ENCODE assay signal across 8 cellular contexts in genomic region chr15:74374648-74375302, GRCh38. TPM values are rescaled to one million over a fixed set of nuclear protein-coding genes. Genes with fewer than 3 reads are reported as not detected.
A peak's percentile ranks its signal among the peaks of the same experiment; 100 is the strongest.
DNase-seq lines count a peak whose midpoint lies in the region; ATAC-seq, FAIRE-seq and TF ChIP-seq lines count a peak whose summit lies in the region.

No MANE protein-coding gene starts in this region.

- H3K36me3 ChIP-seq in endothelial cell of umbilical vein (ENCODE audit: control insufficient read depth in 2 of 2, extremely low read depth in 1 of 2, insufficient read depth in 2 of 2, low read length in 2 of 2) (no peaks in the 10 kb centered on the region), gastrocnemius medialis (no peaks in the 10 kb centered on the region)

- POLR2A ChIA-PET in endothelial cell of umbilical vein (lab: Charles Lee): no interaction called here

- H3K4me2 ChIP-seq in endothelial cell of umbilical vein (ENCODE audit: insufficient read depth, low read length): peak overlapping the region; percentile 79

- dilution Hi-C loops in endothelial cell of umbilical vein (cut with MboI; ENCODE audit: extremely low pct_ligation_motif_present, low sequenced_read_pairs): no loop called here

- TF ChIP-seq CTCF in LNCaP clone FGC (IDR thresholded peaks at IDR 0.05; ENCODE audit: control insufficient read depth, extremely low read depth, insufficient read depth): peak; percentile 21; the same call in 1 of the 2 replicates
- TF ChIP-seq CTCF in endothelial cell of umbilical vein (IDR thresholded peaks at IDR 0.05; ENCODE audit: extremely low read depth in 1 of 2, insufficient read depth in 1 of 2, low read depth in 1 of 2, low read length in 2 of 2): no peak
- TF ChIP-seq CTCF in gastrocnemius medialis (IDR thresholded peaks at IDR 0.05 in 4 of 5, conservative IDR thresholded peaks at IDR 0.05 in 1 of 5): no peak

- H3K27me3 ChIP-seq in endothelial cell of umbilical vein (ENCODE audit: control insufficient read depth in 2 of 2, insufficient read depth in 2 of 2, low read length in 2 of 2) (peaks cover 11 to 24% of the 10 kb centered on the region in 2 experiments), gastrocnemius medialis (no peaks in the 10 kb centered on the region)

- H3K9me1 ChIP-seq in endothelial cell of umbilical vein (replicated peaks; ENCODE audit: control insufficient read depth, extremely low read depth, insufficient read depth, low read length): no peaks in the 10 kb centered on the region

- H2AFZ ChIP-seq in endothelial cell of umbilical vein (ENCODE audit: low read depth, low read length): peak overlapping the region; percentile 52

- intact Hi-C loops in endothelial cell of umbilical vein (cut with micrococcal nuclease) (loop anchor here (1.0 kb wide), 6 partner anchors 59 to 394 kb away; partner anchors contain the start of gene SEMA7A), gastrocnemius medialis (cut with DNase I; ENCODE audit: low total_unique reads) (loop anchor here (1.0 to 5.0 kb wide), 3 partner anchors 64 to 258 kb away; no protein-coding TSS in a partner anchor)

- H3K4me3 ChIP-seq in LNCaP clone FGC (ENCODE audit: low read depth, low read length) (peak overlapping the region; percentile 77), endothelial cell of umbilical vein (replicated peaks in 1 of 3; ENCODE audit: insufficient read depth in 1 of 3, low read depth in 1 of 3, low read length in 3 of 3) (no peak overlapping the region), gastrocnemius medialis (peak overlapping the region; percentile 63 to 90 (median 72))

- no peak overlapping the region for H3K27ac ChIP-seq in endothelial cell of umbilical vein (ENCODE audit: insufficient read depth, low read depth, low read length)
- no peak overlapping the region for H3K27ac ChIP-seq in gastrocnemius medialis

- BruUV-seq in endothelial cell of umbilical vein (replicated peaks; lab: Mats Ljungman, UMichigan): no TSS peak

- no peaks in the 10 kb centered on the region for H4K20me1 ChIP-seq in endothelial cell of umbilical vein (replicated peaks; ENCODE audit: control insufficient read depth, extremely low read depth, insufficient read depth, low read length)

- in situ Hi-C loops in gastrocnemius medialis (cut with MboI; ENCODE audit: low sequenced_read_pairs in 4 of 4): loop anchor here in 3 of 4 donors (5.0 to 25.0 kb wide), 3 partner anchors 63 to 388 kb away; no protein-coding TSS in a partner anchor

- CTCF ChIA-PET in endothelial cell of umbilical vein (lab: Charles Lee): interaction anchor here (0.6 to 7.9 kb wide), 8 partner anchors 10 to 395 kb away, joined by 3 to 60 read pairs (median 6); partner anchors contain the start of gene SEMA7A

- ATAC-seq in gastrocnemius medialis: no peak

- TF ChIP-seq POLR2A in endothelial cell of umbilical vein (IDR thresholded peaks at IDR 0.05; ENCODE audit: low read depth, low read length) (no peak), gastrocnemius medialis (IDR thresholded peaks at IDR 0.05) (no peak)

- H3K9me3 ChIP-seq in endothelial cell of umbilical vein (replicated peaks; ENCODE audit: control insufficient read depth, insufficient read depth, low read length): no peaks in the 10 kb centered on the region
- no peaks in the 10 kb centered on the region for H3K9me3 ChIP-seq in gastrocnemius medialis

- H3K79me2 ChIP-seq in endothelial cell of umbilical vein (ENCODE audit: control insufficient read depth, insufficient read depth, low read length): no peaks in the 10 kb centered on the region

- H3K9ac ChIP-seq in endothelial cell of umbilical vein (replicated peaks; ENCODE audit: extremely low read depth, insufficient read depth, low read length): no peak overlapping the region

- no peak for FAIRE-seq in endothelial cell of umbilical vein (lab: Jason Lieb, UNC)

- DNase-seq in NCI-H345 (lab: John Stamatoyannopoulos, UW) (peak; percentile 58), NCI-H345 treated with DMSO at 0.1 percent for 48 hours (lab: John Stamatoyannopoulos, UW; ENCODE audit: unreplicated experiment) (no peak), LNCaP clone FGC (ENCODE audit: low read depth) (no peak), endothelial cell of umbilical vein (ENCODE audit: low read depth, low spot score) (no peak), gastrocnemius medialis (no peak), retina (no peak), dermis blood vessel endothelial cell (no peak), GDM1 (lab: John Stamatoyannopoulos, UW) (no peak)

- H3K4me1 ChIP-seq in endothelial cell of umbilical vein (ENCODE audit: control insufficient read depth, extremely low read depth, insufficient read depth, low read length) (peaks cover 11% of the 10 kb centered on the region), gastrocnemius medialis (peaks cover 10 to 15% of the 10 kb centered on the region in 2 donors)

TF ChIP-seq in endothelial cell of umbilical vein, 7 proteins besides CTCF, POLR2A, EP300 and RAD21:
- TF ChIP-seq JUN (IDR thresholded peaks at IDR 0.05; ENCODE audit: borderline replicate concordance, insufficient read depth, insufficient read length, low read depth) (no peak), POLR2AphosphoS5 (IDR thresholded peaks at IDR 0.05; ENCODE audit: insufficient read depth, low read depth, low read length) (no peak), MAX (IDR thresholded peaks at IDR 0.05; ENCODE audit: insufficient read depth, insufficient read length) (no peak), FOS (IDR thresholded peaks at IDR 0.05; ENCODE audit: borderline replicate concordance, insufficient read depth, low read length) (no peak), EZH2 (IDR thresholded peaks at IDR 0.05; ENCODE audit: borderline replicate concordance, low read depth, low read length, severe bottlenecking) (no peak), MYC (IDR thresholded peaks at IDR 0.05; ENCODE audit: low read depth, low read length) (no peak), GATA2 (IDR thresholded peaks at IDR 0.05; ENCODE audit: insufficient read depth, insufficient read length, low read depth, low read length) (no peak)
TF ChIP-seq in endothelial cell of umbilical vein: peak in this region for 0.

RNA-seq across cellular contexts. Expression of gene CYP11A1, which starts 7.3 kb away (rescaled TPM):
- total RNA-seq in endothelial cell of umbilical vein (not detected in 2 replicates), gastrocnemius medialis (1 to 10 TPM in 1 of 4 donors, under 1 TPM in 3; 0.15 to 2.5 (median 0.67) TPM), dermis blood vessel endothelial cell (not detected in 2 replicates)
- 0.08 TPM in 1 of 2 replicates, not detected in the other for polyA plus RNA-seq in endothelial cell of umbilical vein
- 0.03 TPM in 1 of 2 replicates, not detected in the other for polyA plus RNA-seq in endothelial cell of umbilical vein (2011; cell fraction: cytosol; rRNA removed)
- 0.14 TPM in 1 of 2 replicates, not detected in the other for polyA plus RNA-seq in endothelial cell of umbilical vein (2011; cell fraction: nucleus; rRNA removed)
- not detected in 2 replicates for polyA plus RNA-seq in endothelial cell of umbilical vein (2012)
- polyA minus RNA-seq in endothelial cell of umbilical vein: not detected in 2 replicates
- polyA minus RNA-seq in endothelial cell of umbilical vein (2011; cell fraction: cytosol; rRNA and poly(A)+ RNA removed): 7.1 TPM
- not detected in 2 replicates for polyA minus RNA-seq in endothelial cell of umbilical vein (2011; cell fraction: nucleus; rRNA and poly(A)+ RNA removed)

RNA-seq across cellular contexts. Expression of gene SEMA7A, which starts 59.0 kb away (rescaled TPM):
- 1.3 and 1.7 TPM in 2 replicates for total RNA-seq in endothelial cell of umbilical vein
- 2.0 and 3.0 TPM in 2 replicates for polyA plus RNA-seq in endothelial cell of umbilical vein
- 1.3 and 1.7 TPM in 2 replicates for polyA plus RNA-seq in endothelial cell of umbilical vein (2011; cell fraction: cytosol; rRNA removed)
- 1.4 and 2.1 TPM in 2 replicates for polyA plus RNA-seq in endothelial cell of umbilical vein (2011; cell fraction: nucleus; rRNA removed)
- 0.84 and 1.8 TPM in 2 replicates for polyA plus RNA-seq in endothelial cell of umbilical vein (2012)
- polyA minus RNA-seq in endothelial cell of umbilical vein: 3.9 and 4.3 TPM in 2 replicates
- not detected for polyA minus RNA-seq in endothelial cell of umbilical vein (2011; cell fraction: cytosol; rRNA and poly(A)+ RNA removed)
- 0.34 and 2.2 TPM in 2 replicates for polyA minus RNA-seq in endothelial cell of umbilical vein (2011; cell fraction: nucleus; rRNA and poly(A)+ RNA removed)
- total RNA-seq in gastrocnemius medialis: 1 to 10 TPM in 3 of 4 donors, under 1 TPM in 1; 0.51 to 2.7 (median 2.4) TPM
- total RNA-seq in dermis blood vessel endothelial cell: 0.51 and 2.2 TPM in 2 replicates

Comparison
In these comparisons a context has a peak if more than half of its experiments do, and no peak if none do; other contexts are left out.
1. H3K4me3 ChIP-seq: peak in LNCaP clone FGC (single experiment) and gastrocnemius medialis (4 of 4); none in endothelial cell of umbilical vein (0 of 3).